8 cellular contexts compared by ENCODE assay signal in genomic region chr21:42009831-42010506, GRCh38. TPM values are rescaled to one million over a fixed set of nuclear protein-coding genes. Genes with fewer than 3 reads are reported as not detected.
DNase-seq lines count a peak whose midpoint lies in the region; ATAC-seq and TF ChIP-seq lines count a peak whose summit lies in the region.

Gene ZBTB21, minus strand, starts transcription at chr21:42010360. Its CDS starts 16,265 bp downstream, at chr21:41994095.

- TF ChIP-seq CTCF in Panc1 (IDR thresholded peaks at IDR 0.05) = no peak

- in situ Hi-C loops in Panc1 (cut with HindIII; ENCODE audit: low pct_unique_long_range_greater_than_20kb, low sequenced_read_pairs) = no loop called here

- DNase-seq in DMS153 (lab: John Stamatoyannopoulos, UW) (peak; percentile 96), KG1 (lab: John Stamatoyannopoulos, UW) (peak; percentile 95), Panc1 (ENCODE audit: low read depth, low spot score) (peak; percentile 87)
- DNase-seq in activated T-cell treated with anti-CD3 and anti-CD28 coated beads, Interleukin-2, amount 50 U/mL, for 4 hours = peak; percentile 98
- peak; percentile 97 for DNase-seq in stimulated activated CD8-positive, alpha-beta memory T cell treated with anti-CD3 and anti-CD28 coated beads, Interleukin-7, amount 100 ng/mL, for 24 hours (ENCODE audit: low read depth)

- peak within 1 kb of the TSS; percentile 94 for H3K4me3 Mint-ChIP-seq in activated T-cell treated with anti-CD3 and anti-CD28 coated beads, Interleukin-2, amount 50 U/mL, for 4 hours

- H3K9me3 ChIP-seq in Panc1 (ENCODE audit: control insufficient read depth, insufficient read depth, low read depth, low read length) = no peaks in the 10 kb centered on the region
- H3K9me3 ChIP-seq in esophagus (ENCODE audit: control insufficient read depth in 2 of 2, insufficient read depth in 1 of 2, low read depth in 1 of 2, low read length in 1 of 2) = peaks cover 0 to 2% of the 10 kb centered on the region in 2 donors
- no peaks in the 10 kb centered on the region for H3K9me3 ChIP-seq in muscle layer of colon (ENCODE audit: low read length)

- H3K36me3 ChIP-seq in Panc1 (ENCODE audit: control insufficient read depth, insufficient read depth, low read length) (no peaks in the 10 kb centered on the region; the same call in 1 of the 2 replicates), esophagus (ENCODE audit: control insufficient read depth in 2 of 2, insufficient read depth in 2 of 2, low read length in 1 of 2) (no peaks in the 10 kb centered on the region), muscle layer of colon (ENCODE audit: insufficient read depth, low read length) (no peaks in the 10 kb centered on the region)

- H3K4me3 ChIP-seq in Panc1 (ENCODE audit: low read depth in 2 of 2, low read length in 2 of 2) (peak within 1 kb of the TSS; percentile 65 to 69), esophagus (ENCODE audit: low read depth in 1 of 2, low read length in 2 of 2) (peak within 1 kb of the TSS; percentile 73 to 90), muscle layer of colon (ENCODE audit: low read depth in 1 of 2, low read length in 2 of 2) (peak within 1 kb of the TSS; percentile 71 to 99)

- H3K27me3 Mint-ChIP-seq in activated T-cell treated with anti-CD3 and anti-CD28 coated beads, Interleukin-2, amount 50 U/mL, for 4 hours (ENCODE audit: low read depth) = no peaks in the 10 kb centered on the region

- CTCF ChIA-PET in Panc1 (lab: Charles Lee) = no interaction called here

- H3K4me1 Mint-ChIP-seq in activated T-cell treated with anti-CD3 and anti-CD28 coated beads, Interleukin-2, amount 50 U/mL, for 4 hours (ENCODE audit: low read depth) = peaks cover 30% of the 10 kb centered on the region

- H3K27ac ChIP-seq in Panc1 (ENCODE audit: low read length) (peak within 1 kb of the TSS; percentile 83), esophagus (ENCODE audit: low read depth in 2 of 2, low read length in 1 of 2) (peak within 1 kb of the TSS; percentile 99), muscle layer of colon (ENCODE audit: low read depth, low read length) (peak within 1 kb of the TSS; percentile 98)

- POLR2A ChIA-PET in Panc1 (lab: Charles Lee) = interaction anchor here (0.6 to 0.7 kb wide), 4 partner anchors 13 to 82 kb away, joined by 3 to 9 read pairs (median 7); no protein-coding TSS in a partner anchor

- intact Hi-C loops in Panc1 (cut with micrococcal nuclease; ENCODE audit: unreplicated experiment) = no loop called here

- H3K9ac ChIP-seq in muscle layer of colon (ENCODE audit: low read length) = peak within 1 kb of the TSS; percentile 73

- H3K27me3 ChIP-seq in Panc1 (ENCODE audit: control insufficient read depth, insufficient read depth, low read length) = no peaks in the 10 kb centered on the region
- no peaks in the 10 kb centered on the region for H3K27me3 ChIP-seq in esophagus (ENCODE audit: control insufficient read depth in 1 of 2, insufficient read depth in 2 of 2, low read length in 2 of 2)
- no peaks in the 10 kb centered on the region for H3K27me3 ChIP-seq in muscle layer of colon (ENCODE audit: control insufficient read depth in 1 of 2, insufficient read depth in 2 of 2, low read length in 2 of 2)

- 0 to 1% methylated on average over 49 to 75 of the region's 75 CpGs for WGBS in esophagus, 2 donors

- ATAC-seq in GM21717 (IDR thresholded peaks at IDR 0.05; ENCODE audit: unreplicated experiment) (peak; percentile 61), Panc1 (peak; percentile 96)
- peak; percentile 85 to 86 for ATAC-seq in activated T-cell treated with anti-CD3 and anti-CD28 coated beads, Interleukin-2, amount 50 U/mL, for 4 hours

- H3K36me3 Mint-ChIP-seq in activated T-cell treated with anti-CD3 and anti-CD28 coated beads, Interleukin-2, amount 50 U/mL, for 4 hours (ENCODE audit: insufficient read depth) = peaks cover 15% of the 10 kb centered on the region

- peaks cover 4% of the 10 kb centered on the region for H3K9me3 Mint-ChIP-seq in activated T-cell treated with anti-CD3 and anti-CD28 coated beads, Interleukin-2, amount 50 U/mL, for 4 hours

- no peaks in the 10 kb centered on the region; the same call in 1 of the 2 replicates for H3K4me1 ChIP-seq in Panc1 (ENCODE audit: control insufficient read depth, insufficient read depth, low read length)
- H3K4me1 ChIP-seq in esophagus (ENCODE audit: control insufficient read depth in 2 of 2, insufficient read depth in 2 of 2, low read length in 1 of 2) = peaks cover 0 to 4% of the 10 kb centered on the region in 2 donors
- peaks cover 6% of the 10 kb centered on the region for H3K4me1 ChIP-seq in muscle layer of colon (ENCODE audit: insufficient read depth, low read length)

- BruUV-seq in Panc1 (replicated peaks; lab: Mats Ljungman, UMichigan) = no TSS peak

RNA-seq across cellular contexts. Expression of gene ZBTB21, which starts in this region (rescaled TPM):
- 17.9 TPM for total RNA-seq in Panc1 (2021; ENCODE audit: unreplicated experiment)
- polyA plus RNA-seq in Panc1 (2012; ENCODE audit: insufficient read length) = 5.7 TPM
- total RNA-seq in activated T-cell treated with anti-CD3 and anti-CD28 coated beads, Interleukin-2, amount 50 U/mL, for 4 hours = 10 to 100 TPM; 25.6 to 33.7 (median 27.2) TPM
- polyA plus RNA-seq in esophagus = 1 to 10 TPM; 1.6 to 2.7 TPM

Comparison
In these comparisons a context has a peak if more than half of its experiments do, and no peak if none do; other contexts are left out.
1. Peak in every context shown above with its lines: DNase-seq, ATAC-seq, H3K4me3 ChIP-seq and H3K27ac ChIP-seq.